Comparison of ENCODE assay signal across 8 cellular contexts in genomic region chr19:16328824-16329482, GRCh38. TPM values are rescaled to one million over a fixed set of nuclear protein-coding genes. Genes with fewer than 3 reads are reported as not detected.
DNase-seq lines count a peak whose midpoint lies in the region; ATAC-seq and TF ChIP-seq lines count a peak whose summit lies in the region.

No MANE protein-coding gene starts in this region.

- no peak overlapping the region for H3K9ac ChIP-seq in SK-N-SH
- no peak overlapping the region for H3K9ac ChIP-seq in rectal smooth muscle tissue (ENCODE audit: low read length)

- peak overlapping the region; percentile 40 for H3K4me3 ChIP-seq in GM12865 (ENCODE audit: low read depth, low read length)
- H3K4me3 ChIP-seq in SK-N-SH (ENCODE audit: low read depth in 2 of 2, low read length in 1 of 2), result no peak overlapping the region
- H3K4me3 ChIP-seq in choroid plexus epithelial cell (ENCODE audit: low read depth, low read length), result no peak overlapping the region
- peak overlapping the region; percentile 82 for H3K4me3 ChIP-seq in rectal smooth muscle tissue (ENCODE audit: low read length)

- TF ChIP-seq RAD21 in SK-N-SH (IDR thresholded peaks at IDR 0.05; ENCODE audit: low read length), result peak; percentile 30

- no peaks in the 10 kb centered on the region for H3K9me2 ChIP-seq in SK-N-SH

- ATAC-seq in GM18868 (IDR thresholded peaks at IDR 0.05; ENCODE audit: unreplicated experiment), result no peak

- POLR2A ChIA-PET in SK-N-SH (lab: Yijun Ruan, JAX), result interaction anchor here (0.6 kb wide), 1 partner anchor 12 kb away, joined by 3 read pairs; no protein-coding TSS in a partner anchor

- no peak for TF ChIP-seq CTCF in GM12865 (IDR thresholded peaks at IDR 0.05; ENCODE audit: insufficient read depth, low read depth, low read length, missing control alignments)
- TF ChIP-seq CTCF in SK-N-SH (IDR thresholded peaks at IDR 0.05), result peak; percentile 42
- TF ChIP-seq CTCF in choroid plexus epithelial cell (conservative IDR thresholded peaks at IDR 0.05; ENCODE audit: low read depth, low read length), result peak; percentile 26

- H3K27ac ChIP-seq in SK-N-SH (ENCODE audit: low read depth in 2 of 2, low read length in 1 of 2) (0 out of 4 replicates have a peak overlapping the region, but pooled peaks of 1 of the 2 experiments have one; percentile 28), rectal smooth muscle tissue (ENCODE audit: low read depth, low read length) (peak overlapping the region; percentile 61)

- H3K27me3 ChIP-seq in SK-N-SH (ENCODE audit: insufficient read depth), result peaks cover 3% of the 10 kb centered on the region; the same call in 1 of the 2 replicates
- H3K27me3 ChIP-seq in rectal smooth muscle tissue (ENCODE audit: control insufficient read depth, insufficient read depth, low read length), result peaks cover 6% of the 10 kb centered on the region

- H3K4me1 ChIP-seq in SK-N-SH (ENCODE audit: control insufficient read depth in 1 of 2, insufficient read depth in 2 of 2, low read depth in 1 of 2, low read length in 1 of 2) (no peaks in the 10 kb centered on the region), rectal smooth muscle tissue (ENCODE audit: control insufficient read depth, insufficient read depth, low read length) (peaks cover 3% of the 10 kb centered on the region)

- H4K20me1 ChIP-seq in SK-N-SH (ENCODE audit: insufficient read depth), result peaks cover 35% of the 10 kb centered on the region

- TF ChIP-seq EP300 in SK-N-SH (IDR thresholded peaks at IDR 0.05; ENCODE audit: borderline replicate concordance in 1 of 2, low read depth in 1 of 2, low read length in 1 of 2), result no peak

- no peaks in the 10 kb centered on the region for H3K9me3 ChIP-seq in SK-N-SH

- DNase-seq in GM12865 (ENCODE audit: low read depth) (peak; percentile 74), SK-N-SH (no peak), choroid plexus epithelial cell (ENCODE audit: low read depth) (peak; percentile 29), AML-193 (lab: John Stamatoyannopoulos, UW) (no peak), LoVo (ENCODE audit: low spot score) (no peak), NCI-H345 treated with DMSO at 0.1 percent for 48 hours (lab: John Stamatoyannopoulos, UW; ENCODE audit: unreplicated experiment) (no peak)

- no peak overlapping the region for H2AFZ ChIP-seq in SK-N-SH (ENCODE audit: low read depth)

- peak overlapping the region; percentile 41; the same call in 1 of the 2 replicates for H3K4me2 ChIP-seq in SK-N-SH

- H3F3A ChIP-seq in SK-N-SH (replicated peaks; ENCODE audit: insufficient read depth), result peaks cover 39% of the 10 kb centered on the region

- H3K79me2 ChIP-seq in SK-N-SH (ENCODE audit: insufficient read depth), result peaks cover 19% of the 10 kb centered on the region; the same call in 1 of the 2 replicates

- peaks cover 0 to 3% of the 10 kb centered on the region in 2 experiments for H3K36me3 ChIP-seq in SK-N-SH (replicated peaks in 1 of 2; ENCODE audit: control insufficient read depth in 1 of 2, insufficient read depth in 2 of 2, low read length in 1 of 2)
- H3K36me3 ChIP-seq in rectal smooth muscle tissue (ENCODE audit: control insufficient read depth, insufficient read depth, low read length), result peaks cover 8% of the 10 kb centered on the region

- CTCF ChIA-PET in SK-N-SH (lab: Yijun Ruan, JAX), result interaction anchor here (1.3 to 1.8 kb wide), 4 partner anchors 10 to 82 kb away, joined by 3 to 5 read pairs (median 4); no protein-coding TSS in a partner anchor

- 32% methylated on average over 11 of the region's 11 CpGs for WGBS in SK-N-SH (ENCODE audit: low lambda C conversion rate)

TF ChIP-seq in SK-N-SH, 30 proteins besides CTCF, POLR2A, EP300 and RAD21:
- TF ChIP-seq TAF1 (IDR thresholded peaks at IDR 0.05; ENCODE audit: borderline replicate concordance, low read depth, low read length), result no peak
- TF ChIP-seq SMC3 (IDR thresholded peaks at IDR 0.05; ENCODE audit: low read depth, low read length), result 0 out of 2 replicates have a peak, but pooled peaks have one; percentile 14
TF ChIP-seq in SK-N-SH: peak in this region for 1.

RNA-seq across cellular contexts. Expression of gene KLF2, which starts 4.3 kb away (rescaled TPM):
- polyA plus RNA-seq in SK-N-SH (2012; rRNA removed), result 2.8 and 6.9 TPM in 2 replicates
- polyA plus RNA-seq in SK-N-SH (2012; cell fraction: cytosol; rRNA removed), result 3.7 and 6.6 TPM in 2 replicates
- 18.9 and 48.1 TPM in 2 replicates for polyA plus RNA-seq in SK-N-SH (2012; cell fraction: nucleus; rRNA removed)

Comparison
In these comparisons a context has a peak if more than half of its experiments do, and no peak if none do; other contexts are left out.
1. DNase-seq: peak in GM12865 (single experiment) and choroid plexus epithelial cell (single experiment); none in SK-N-SH (single experiment), AML-193 (0 of 2), LoVo (single experiment) and NCI-H345 treated with DMSO at 0.1 percent for 48 hours (single experiment).
2. H3K4me3 ChIP-seq: peak in GM12865 (single experiment) and rectal smooth muscle tissue (single experiment); none in SK-N-SH (0 of 2) and choroid plexus epithelial cell (single experiment).